In genomic region chr22:37414288-37414687, GRCh38 we compare ENCODE assay signal across 21 cellular contexts. TPM values are rescaled to one million over a fixed set of nuclear protein-coding genes. Genes with fewer than 3 reads are reported as not detected.
DNase-seq lines count a peak whose midpoint lies in the region; ATAC-seq, FAIRE-seq and TF ChIP-seq lines count a peak whose summit lies in the region.
"Had no signal": no experiment of that assay in that cellular context is flagged by ENCODE, and none has a peak within 500 bp of the region (broad histone marks: within the 10 kb centered on the region; RNA-seq: fewer than 3 reads in every experiment).

No MANE protein-coding gene starts in this region.

- ATAC-seq in K562 = no peak
- ATAC-seq: GM12878, GM23338, HCT116 had no signal

- no peak overlapping the region for H3K9ac ChIP-seq in K562 (ENCODE audit: insufficient read depth in 1 of 2, low read depth in 2 of 2, low read length in 2 of 2)
- H3K9ac ChIP-seq: BLaER1 had no signal

- FAIRE-seq in K562 (lab: Jason Lieb, UNC) = no peak
- FAIRE-seq: D721Med, GM12878 had no signal

- peaks cover 28% of the 10 kb centered on the region for H3K27me3 Mint-ChIP-seq in activated naive CD4-positive, alpha-beta T cell treated with anti-CD3 and anti-CD28 coated beads, Interleukin-2, amount 50 U/mL, for 24 hours
- H3K27me3 Mint-ChIP-seq in activated naive CD4-positive, alpha-beta T cell treated with anti-CD3 and anti-CD28 coated beads, Interleukin-2, amount 10 ng/mL, durations not matched to agents 7 days and 5 days = peaks cover 96% of the 10 kb centered on the region

- intact Hi-C loops in K562 (cut with micrococcal nuclease) = no loop called here

- H4K20me1 ChIP-seq in K562 (replicated peaks; ENCODE audit: control insufficient read depth, insufficient read depth, low read length) = no peaks in the 10 kb centered on the region

- no peak for TF ChIP-seq RAD21 in K562 (CRISPR knock-in tag; conservative IDR thresholded peaks at IDR 0.05 in 1 of 2, IDR thresholded peaks at IDR 0.05 in 1 of 2)

- H3K9me1 ChIP-seq in K562 (ENCODE audit: control insufficient read depth, insufficient read depth, low read length) = no peaks in the 10 kb centered on the region

- H3K36me3 Mint-ChIP-seq in activated naive CD4-positive, alpha-beta T cell treated with anti-CD3 and anti-CD28 coated beads, Interleukin-2, amount 50 U/mL, for 24 hours = no peaks in the 10 kb centered on the region
- H3K36me3 Mint-ChIP-seq in activated naive CD4-positive, alpha-beta T cell treated with anti-CD3 and anti-CD28 coated beads, Interleukin-2, amount 10 ng/mL, durations not matched to agents 7 days and 5 days = no peaks in the 10 kb centered on the region
- H3K36me3 Mint-ChIP-seq: CD4-positive, CD25-positive, alpha-beta regulatory T cell; CD8-positive, alpha-beta memory T cell had no signal

- peak overlapping the region; percentile 68 for H3K27ac Mint-ChIP-seq in activated naive CD4-positive, alpha-beta T cell treated with anti-CD3 and anti-CD28 coated beads, Interleukin-2, amount 50 U/mL, for 24 hours
- H3K27ac Mint-ChIP-seq in activated naive CD4-positive, alpha-beta T cell treated with anti-CD3 and anti-CD28 coated beads, Interleukin-2, amount 10 ng/mL, durations not matched to agents 7 days and 5 days = no peak overlapping the region
- H3K27ac Mint-ChIP-seq: B cell; CD4-positive, CD25-positive, alpha-beta regulatory T cell; CD8-positive, alpha-beta memory T cell; GM23338; H9; HFFc6 had no signal

- no peak overlapping the region for H3K4me3 Mint-ChIP-seq in activated naive CD4-positive, alpha-beta T cell treated with anti-CD3 and anti-CD28 coated beads, Interleukin-2, amount 50 U/mL, for 24 hours
- no peak overlapping the region for H3K4me3 Mint-ChIP-seq in activated naive CD4-positive, alpha-beta T cell treated with anti-CD3 and anti-CD28 coated beads, Interleukin-2, amount 10 ng/mL, durations not matched to agents 7 days and 5 days
- H3K4me3 Mint-ChIP-seq: B cell; CD4-positive, CD25-positive, alpha-beta regulatory T cell; CD8-positive, alpha-beta memory T cell; GM23338; H9; HFFc6 had no signal

- H3K36me3 ChIP-seq in HEK293 (ENCODE audit: control insufficient read depth in 2 of 2, insufficient read depth in 1 of 2, low read length in 2 of 2) = no peaks in the 10 kb centered on the region
- no peaks in the 10 kb centered on the region for H3K36me3 ChIP-seq in K562 (ENCODE audit: control insufficient read depth, insufficient read depth, low read length)
- H3K36me3 ChIP-seq: BLaER1 had no signal

- H3K4me1 ChIP-seq in HEK293 (ENCODE audit: control insufficient read depth, insufficient read depth, low read length) (no peaks in the 10 kb centered on the region), K562 (replicated peaks in 1 of 2; ENCODE audit: control insufficient read depth in 2 of 2, insufficient read depth in 2 of 2, low read length in 2 of 2) (peaks cover 0 to 13% of the 10 kb centered on the region in 2 experiments; a peak in 2 of 5 replicates)

- H3K27ac ChIP-seq in HEK293 (ENCODE audit: extremely low read depth, low read depth, low read length) = no peak overlapping the region
- no peak overlapping the region for H3K27ac ChIP-seq in K562 (ENCODE audit: extremely low read depth, low read depth, low read length)
- H3K27ac ChIP-seq: BLaER1, C4-2B had no signal

- peaks cover 16% of the 10 kb centered on the region for H3K4me1 Mint-ChIP-seq in activated naive CD4-positive, alpha-beta T cell treated with anti-CD3 and anti-CD28 coated beads, Interleukin-2, amount 50 U/mL, for 24 hours
- H3K4me1 Mint-ChIP-seq in activated naive CD4-positive, alpha-beta T cell treated with anti-CD3 and anti-CD28 coated beads, Interleukin-2, amount 10 ng/mL, durations not matched to agents 7 days and 5 days = peaks cover 37% of the 10 kb centered on the region

- BruUV-seq in K562 (replicated peaks; lab: Mats Ljungman, UMichigan) = no TSS peak

- H3K4me3 ChIP-seq in HEK293 (ENCODE audit: low read depth, low read length) = no peak overlapping the region
- H3K4me3 ChIP-seq in K562 = no peak overlapping the region
- H3K4me3 ChIP-seq: BLaER1, GM12878, GM23338 had no signal

- no peak overlapping the region for H3K4me2 ChIP-seq in K562 (ENCODE audit: insufficient read depth, low read length)
- H3K4me2 ChIP-seq: GM23338 had no signal

- peaks cover 0 to 13% of the 10 kb centered on the region in 2 experiments; a peak in 4 of 5 replicates for H3K27me3 ChIP-seq in K562 (ENCODE audit: control insufficient read depth in 2 of 2, insufficient read depth in 2 of 2, low read length in 2 of 2)

- TF ChIP-seq EP300 in K562 (IDR thresholded peaks at IDR 0.05; ENCODE audit: low read length) = no peak

- H2AFZ ChIP-seq in K562 (ENCODE audit: low read depth, low read length) = no peak overlapping the region
- H2AFZ ChIP-seq: GM23338 had no signal

- no peaks in the 10 kb centered on the region for H3K9me3 Mint-ChIP-seq in activated naive CD4-positive, alpha-beta T cell treated with anti-CD3 and anti-CD28 coated beads, Interleukin-2, amount 50 U/mL, for 24 hours
- H3K9me3 Mint-ChIP-seq in activated naive CD4-positive, alpha-beta T cell treated with anti-CD3 and anti-CD28 coated beads, Interleukin-2, amount 10 ng/mL, durations not matched to agents 7 days and 5 days = no peaks in the 10 kb centered on the region
- H3K9me3 Mint-ChIP-seq: CD8-positive, alpha-beta memory T cell; GM23338; H9; HFFc6 had no signal

- WGBS in K562 (ENCODE audit: insufficient coverage, low coverage, missing lambda C conversion rate) = 0% methylated on average over 2 of the region's 2 CpGs

- TF ChIP-seq CTCF in HEK293 (tag by site-specific recombination; IDR thresholded peaks at IDR 0.05) (no peak), K562 (IDR thresholded peaks at IDR 0.05 in 2 of 3, conservative IDR thresholded peaks at IDR 0.05 in 1 of 3; ENCODE audit: insufficient read depth in 2 of 3, low read depth in 1 of 3, low read length in 3 of 3) (no peak)

- no peaks in the 10 kb centered on the region for H3K79me2 ChIP-seq in K562 (ENCODE audit: control insufficient read depth, insufficient read depth, low read length)

- POLR2A ChIA-PET in HEK293 (lab: Yijun Ruan, JAX) = no interaction called here
- POLR2A ChIA-PET in K562 (lab: Yijun Ruan, JAX) = no interaction called here

- no peak for DNase-seq in activated naive CD4-positive, alpha-beta T cell treated with anti-CD3 and anti-CD28 coated beads, Interleukin-2, amount 10 ng/mL, durations not matched to agents 7 days and 5 days
- DNase-seq in K562 (ENCODE audit: extremely low read depth in 1 of 4, low spot score in 3 of 4) (no peak), NCI-H2107 treated with DMSO at 0.1 percent for 48 hours (lab: John Stamatoyannopoulos, UW; ENCODE audit: unreplicated experiment) (no peak), amniotic stem cell (lab: John Stamatoyannopoulos, UW) (no peak)
- DNase-seq: CD4-positive, CD25-positive, alpha-beta regulatory T cell; CD8-positive, alpha-beta memory T cell; DMS 273 treated with DMSO at 0.1 percent for 48 hours; DMS79; EL; GDM1; H9; HFFc6 had no signal

- H3K9me3 ChIP-seq in HEK293 (ENCODE audit: control insufficient read depth, insufficient read depth, low read depth, low read length) = no peaks in the 10 kb centered on the region
- no peaks in the 10 kb centered on the region for H3K9me3 ChIP-seq in K562 (replicated peaks; ENCODE audit: control insufficient read depth, insufficient read depth, low read depth, low read length)
- H3K9me3 ChIP-seq: BLaER1 had no signal

- TF ChIP-seq POLR2A in K562 (conservative IDR thresholded peaks at IDR 0.05) = no peak

- CTCF ChIA-PET in activated naive CD4-positive, alpha-beta T cell treated with anti-CD3 and anti-CD28 coated beads, Interleukin-2, amount 10 ng/mL, durations not matched to agents 7 days and 5 days (lab: Charles Lee) = interaction anchor here (1.0 kb wide), 1 partner anchor 14 kb away, joined by 3 read pairs; no protein-coding TSS in a partner anchor
- CTCF ChIA-PET in HEK293 (lab: Yijun Ruan, JAX) (interaction anchor here (0.6 kb wide), 1 partner anchor 11 kb away, joined by 4 read pairs; no protein-coding TSS in a partner anchor), K562 (lab: Yijun Ruan, JAX; ENCODE audit: low intra/inter-chr PET ratio) (no interaction called here)

- in situ Hi-C loops in K562 (cut with MboI) = no loop called here

TF ChIP-seq in HEK293, 187 proteins besides CTCF, POLR2A, EP300 and RAD21:
- TF ChIP-seq ZNF664 (tag by site-specific recombination; IDR thresholded peaks at IDR 0.05) (peak; percentile 97), ZIC2 (tag by site-specific recombination; IDR thresholded peaks at IDR 0.05) (no peak)

TF ChIP-seq in K562, 482 proteins besides CTCF, POLR2A, EP300 and RAD21 (continues in another document):
- TF ChIP-seq RBM25 (IDR thresholded peaks at IDR 0.05; ENCODE audit: low read depth, low read length, severe bottlenecking) (peak; percentile 23), ZNF830 (CRISPR knock-in tag; IDR thresholded peaks at IDR 0.05) (no peak), ATF1 (CRISPR knock-in tag; IDR thresholded peaks at IDR 0.05) (no peak), ATF1 (tag; IDR thresholded peaks at IDR 0.05) (no peak)

RNA-seq across cellular contexts. Expression of gene ELFN2, which starts 13.0 kb away (rescaled TPM):
- not detected in 2 replicates for total RNA-seq in K562 (2011; cell fraction: chromatin; rRNA removed; ENCODE audit: low replicate concordance)
- not detected in 2 replicates for total RNA-seq in K562 (2011; cell fraction: nucleolus; rRNA removed)
- not detected in 2 replicates for total RNA-seq in K562 (2011; cell fraction: nucleoplasm; rRNA removed)
- not detected in 2 replicates for total RNA-seq in K562 (2014; rRNA removed)
- total RNA-seq in K562 (2014; rRNA removed; fragmentation: Illumina TruSeq; extraction: Trizol) = not detected in 2 replicates
- not detected in 2 replicates for total RNA-seq in K562 (2015; rRNA removed; fragmentation: Illumina TruSeq; extraction: Trizol)
- total RNA-seq in K562 (2021) = not detected in 2 replicates
- not detected in 2 replicates for polyA plus RNA-seq in K562 (2011; rRNA removed)
- polyA plus RNA-seq in K562 (2011; cell fraction: cytosol; rRNA removed) = under 0.01 and 0.01 TPM in 2 replicates
- polyA plus RNA-seq in K562 (2011; cell fraction: nucleus; rRNA removed) = 0.01 TPM in 1 of 2 replicates, not detected in the other
- not detected in 2 replicates for polyA plus RNA-seq in K562 (2012)
- not detected in 2 replicates for polyA plus RNA-seq in K562 (2014; fragmentation: Illumina TruSeq; extraction: Trizol)
- polyA plus RNA-seq in K562 (2014; fragmentation: Nextera tagmentation; extraction: Ambion mirVana) = not detected
- polyA plus RNA-seq in K562 (2014; rRNA removed) = not detected in 2 replicates
- polyA minus RNA-seq in K562 (2011; rRNA and poly(A)+ RNA removed) = not detected in 2 replicates
- not detected in 2 replicates for polyA minus RNA-seq in K562 (2011; cell fraction: cytosol; rRNA and poly(A)+ RNA removed)
- polyA minus RNA-seq in K562 (2011; cell fraction: nucleus; rRNA and poly(A)+ RNA removed) = not detected in 2 replicates
- polyA plus RNA-seq: CD4-positive, CD25-positive, alpha-beta regulatory T cell had no signal
